ENCODE assay signal across 8 cellular contexts in genomic region chr6:34791164-34791841, GRCh38. TPM values are rescaled to one million over a fixed set of nuclear protein-coding genes. Genes with fewer than 3 reads are reported as not detected.
DNase-seq lines count a peak whose midpoint lies in the region; ATAC-seq and TF ChIP-seq lines count a peak whose summit lies in the region.

No MANE protein-coding gene starts in this region.

- intact Hi-C loops in mucosa of descending colon (cut with DNase I, micrococcal nuclease) = no loop called here

- H3K27me3 Mint-ChIP-seq in stimulated activated naive B cell treated with anti-CD40 and anti-IgM and Interleukin-4, amounts not matched to agents 10 μg/mL and 1 μg/mL and 100 μg/mL, for 72 hours = no peaks in the 10 kb centered on the region

- H3K4me1 ChIP-seq in mucosa of descending colon (ENCODE audit: low read depth) = no peaks in the 10 kb centered on the region

- TF ChIP-seq CTCF in mucosa of descending colon (IDR thresholded peaks at IDR 0.05) = no peak

- peak overlapping the region; percentile 96 for H3K27ac Mint-ChIP-seq in stimulated activated naive B cell treated with anti-CD40 and anti-IgM and Interleukin-4, amounts not matched to agents 10 μg/mL and 1 μg/mL and 100 μg/mL, for 72 hours

- ATAC-seq in HG02852 (IDR thresholded peaks at IDR 0.05; ENCODE audit: unreplicated experiment) (peak; percentile 23), mucosa of descending colon (peak; percentile 61)
- peak; percentile 31 to 38 for ATAC-seq in stimulated activated naive B cell treated with anti-CD40 and anti-IgM and Interleukin-4, amounts not matched to agents 10 μg/mL and 1 μg/mL and 100 μg/mL, for 72 hours (replicated peaks)

- no peaks in the 10 kb centered on the region for H3K36me3 ChIP-seq in mucosa of descending colon (ENCODE audit: low read depth)

- no peaks in the 10 kb centered on the region for H3K9me3 ChIP-seq in mucosa of descending colon

- peak; percentile 80 for DNase-seq in activated effector memory CD4-positive, alpha-beta T cell treated with anti-CD3 and anti-CD28 coated beads, Interleukin-2, amount 50 U/mL, for 16 hours
- DNase-seq in activated effector memory CD4-positive, alpha-beta T cell treated with Interleukin-2 at 50 U/mL for 16 hours = no peak
- DNase-seq in NCI-H345 (lab: John Stamatoyannopoulos, UW) (peak; percentile 58), epidermal melanocyte (ENCODE audit: insufficient read length, low spot score) (peak; percentile 44), mucosa of descending colon (peak; percentile 71 to 73 (median 73))
- peak; percentile 4 to 22 for DNase-seq in activated CD8-positive, alpha-beta memory T cell treated with anti-CD3 and anti-CD28 coated beads for 1 hour (ENCODE audit: extremely low read depth in 1 of 2, low read depth in 1 of 2)
- no peak for DNase-seq in stimulated activated naive B cell treated with anti-CD40 and anti-IgM and Interleukin-4, amounts not matched to agents 10 μg/mL and 1 μg/mL and 100 μg/mL, for 72 hours

- H3K4me3 Mint-ChIP-seq in stimulated activated naive B cell treated with anti-CD40 and anti-IgM and Interleukin-4, amounts not matched to agents 10 μg/mL and 1 μg/mL and 100 μg/mL, for 72 hours = peak overlapping the region; percentile 90 to 98

- peaks cover 16 to 29% of the 10 kb centered on the region in 2 donors for H3K4me1 Mint-ChIP-seq in stimulated activated naive B cell treated with anti-CD40 and anti-IgM and Interleukin-4, amounts not matched to agents 10 μg/mL and 1 μg/mL and 100 μg/mL, for 72 hours

- peaks cover 3 to 9% of the 10 kb centered on the region in 2 donors for H3K36me3 Mint-ChIP-seq in stimulated activated naive B cell treated with anti-CD40 and anti-IgM and Interleukin-4, amounts not matched to agents 10 μg/mL and 1 μg/mL and 100 μg/mL, for 72 hours

- H3K4me3 ChIP-seq in mucosa of descending colon = peak overlapping the region; percentile 50

- H3K9me3 Mint-ChIP-seq in stimulated activated naive B cell treated with anti-CD40 and anti-IgM and Interleukin-4, amounts not matched to agents 10 μg/mL and 1 μg/mL and 100 μg/mL, for 72 hours = no peaks in the 10 kb centered on the region

RNA-seq across cellular contexts. Expression of gene BLTP3A, which starts 0.6 kb away (rescaled TPM):
- total RNA-seq in mucosa of descending colon = 10 to 100 TPM in 1 of 3 donors, 1 to 10 TPM in 2; 9.2 to 11.3 (median 10.0) TPM

RNA-seq across cellular contexts. Expression of gene SNRPC, which starts 34.0 kb away (rescaled TPM):
- 10 to 100 TPM; 44.8 to 70.2 (median 49.1) TPM for total RNA-seq in mucosa of descending colon

Comparison
In these comparisons a context has a peak if more than half of its experiments do, and no peak if none do; other contexts are left out.
1. DNase-seq: peak in activated effector memory CD4-positive, alpha-beta T cell treated with anti-CD3 and anti-CD28 coated beads, Interleukin-2, amount 50 U/mL, for 16 hours (single experiment), NCI-H345 (single experiment), activated CD8-positive, alpha-beta memory T cell treated with anti-CD3 and anti-CD28 coated beads for 1 hour (2 of 2), epidermal melanocyte (single experiment) and mucosa of descending colon (3 of 3); none in activated effector memory CD4-positive, alpha-beta T cell treated with Interleukin-2 at 50 U/mL for 16 hours (single experiment) and stimulated activated naive B cell treated with anti-CD40 and anti-IgM and Interleukin-4, amounts not matched to agents 10 μg/mL and 1 μg/mL and 100 μg/mL, for 72 hours (single experiment).
2. Peak in every context shown above with its lines, with median percentiles within 50 percentile points of each other: ATAC-seq.